3 cellular contexts compared by ENCODE assay signal in the genomic region with DNA sequence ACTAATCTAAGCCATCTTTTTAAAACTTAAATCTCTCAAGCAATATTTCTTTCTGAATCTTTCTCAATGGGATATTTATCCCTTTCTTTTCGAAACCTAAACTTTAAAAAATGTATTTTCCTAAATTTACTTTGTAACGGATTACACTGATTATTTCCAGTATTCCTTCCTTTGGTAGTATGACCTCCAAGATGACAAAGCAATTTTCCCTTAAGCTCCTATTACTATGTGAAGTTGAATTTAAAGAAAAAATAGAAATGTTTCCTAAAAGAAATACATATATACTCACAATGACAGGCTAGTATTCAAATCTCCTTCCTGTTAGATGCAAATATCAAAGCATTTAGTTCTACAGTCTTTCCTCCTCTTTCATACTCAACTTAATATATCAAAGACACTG.
TF ChIP-seq lines count a peak whose summit lies in the region.

No MANE protein-coding gene starts in this region.

TF ChIP-seq in IMR-90, 13 proteins besides CTCF, POLR2A, EP300 and RAD21:
- TF ChIP-seq MAZ (IDR thresholded peaks at IDR 0.05; ENCODE audit: borderline replicate concordance, low read depth, low read length) (no peak), RCOR1 (IDR thresholded peaks at IDR 0.05; ENCODE audit: insufficient replicate concordance, low read length) (no peak), CHD1 (IDR thresholded peaks at IDR 0.05; ENCODE audit: low read depth, low read length) (no peak), RFX5 (IDR thresholded peaks at IDR 0.05; ENCODE audit: low read depth, low read length) (no peak), BHLHE40 (IDR thresholded peaks at IDR 0.05; ENCODE audit: low read depth, low read length) (no peak), FOS (IDR thresholded peaks at IDR 0.05; ENCODE audit: low read depth, low read length) (no peak), MXI1 (IDR thresholded peaks at IDR 0.05; ENCODE audit: borderline replicate concordance, low read depth, low read length) (no peak), NFE2L2 (IDR thresholded peaks at IDR 0.05; ENCODE audit: low read depth, low read length) (no peak), SMC3 (IDR thresholded peaks at IDR 0.05; ENCODE audit: low read depth, low read length) (no peak), MAFK (IDR thresholded peaks at IDR 0.05; ENCODE audit: low read depth, low read length) (no peak), CEBPB (IDR thresholded peaks at IDR 0.05; ENCODE audit: low read depth, low read length) (no peak)
- TF ChIP-seq, protein P1, sequence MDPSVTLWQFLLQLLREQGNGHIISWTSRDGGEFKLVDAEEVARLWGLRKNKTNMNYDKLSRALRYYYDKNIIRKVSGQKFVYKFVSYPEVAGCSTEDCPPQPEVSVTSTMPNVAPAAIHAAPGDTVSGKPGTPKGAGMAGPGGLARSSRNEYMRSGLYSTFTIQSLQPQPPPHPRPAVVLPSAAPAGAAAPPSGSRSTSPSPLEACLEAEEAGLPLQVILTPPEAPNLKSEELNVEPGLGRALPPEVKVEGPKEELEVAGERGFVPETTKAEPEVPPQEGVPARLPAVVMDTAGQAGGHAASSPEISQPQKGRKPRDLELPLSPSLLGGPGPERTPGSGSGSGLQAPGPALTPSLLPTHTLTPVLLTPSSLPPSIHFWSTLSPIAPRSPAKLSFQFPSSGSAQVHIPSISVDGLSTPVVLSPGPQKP (IDR thresholded peaks at IDR 0.05; ENCODE audit: borderline replicate concordance, low read depth, low read length): no peak
- TF ChIP-seq, protein P2, sequence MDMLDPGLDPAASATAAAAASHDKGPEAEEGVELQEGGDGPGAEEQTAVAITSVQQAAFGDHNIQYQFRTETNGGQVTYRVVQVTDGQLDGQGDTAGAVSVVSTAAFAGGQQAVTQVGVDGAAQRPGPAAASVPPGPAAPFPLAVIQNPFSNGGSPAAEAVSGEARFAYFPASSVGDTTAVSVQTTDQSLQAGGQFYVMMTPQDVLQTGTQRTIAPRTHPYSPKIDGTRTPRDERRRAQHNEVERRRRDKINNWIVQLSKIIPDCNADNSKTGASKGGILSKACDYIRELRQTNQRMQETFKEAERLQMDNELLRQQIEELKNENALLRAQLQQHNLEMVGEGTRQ (IDR thresholded peaks at IDR 0.05; ENCODE audit: low read depth, low read length): no peak

TF ChIP-seq in K562, 482 proteins besides CTCF, POLR2A, EP300 and RAD21 (continues in another document):
- TF ChIP-seq NFE2L1 (tag; IDR thresholded peaks at IDR 0.05; ENCODE audit: borderline replicate concordance, low read depth) (peak; percentile 70; the same call in 1 of the 2 replicates), PHTF2 (CRISPR knock-in tag; IDR thresholded peaks at IDR 0.05) (no peak), ZSCAN29 (IDR thresholded peaks at IDR 0.05) (no peak), ZNF23 (CRISPR knock-in tag; IDR thresholded peaks at IDR 0.05) (no peak), CBX3 (IDR thresholded peaks at IDR 0.05; ENCODE audit: borderline replicate concordance in 1 of 2, low read length in 2 of 2) (no peak), HNRNPLL (IDR thresholded peaks at IDR 0.05; ENCODE audit: low read depth, low read length, poor library complexity, severe bottlenecking) (no peak), TAL1 (IDR thresholded peaks at IDR 0.05) (no peak), ARID2 (IDR thresholded peaks at IDR 0.05) (no peak; the same call in 1 of the 2 replicates), SMARCE1 (IDR thresholded peaks at IDR 0.05) (0 out of 2 replicates have a peak, but pooled peaks have one; percentile 24), GATAD2B (IDR thresholded peaks at IDR 0.05; ENCODE audit: borderline replicate concordance) (peak; percentile 24; the same call in 1 of the 2 replicates), FOXJ3 (CRISPR knock-in tag; IDR thresholded peaks at IDR 0.05) (no peak), KLF6 (CRISPR knock-in tag; IDR thresholded peaks at IDR 0.05; ENCODE audit: borderline replicate concordance) (no peak), RBM14 (IDR thresholded peaks at IDR 0.05; ENCODE audit: borderline replicate concordance, insufficient read depth, low read depth, low read length) (no peak), SAFB (IDR thresholded peaks at IDR 0.05; ENCODE audit: borderline replicate concordance, low read depth, low read length) (no peak), TEAD1 (CRISPR knock-in tag; IDR thresholded peaks at IDR 0.05) (no peak), RB1 (IDR thresholded peaks at IDR 0.05; ENCODE audit: low read depth) (no peak), KAT7 (CRISPR knock-in tag; IDR thresholded peaks at IDR 0.05; ENCODE audit: borderline replicate concordance) (no peak), FOXK2 (conservative IDR thresholded peaks at IDR 0.05 in 1 of 2, IDR thresholded peaks at IDR 0.05 in 1 of 2; ENCODE audit: low read depth in 2 of 2) (no peak), ARNT (IDR thresholded peaks at IDR 0.05) (peak in 1 of 2 experiments; percentile 29; a peak in 1 of 4 replicates), RUNX1 (IDR thresholded peaks at IDR 0.05; ENCODE audit: low read depth) (no peak), GABPB2 (CRISPR knock-in tag; conservative IDR thresholded peaks at IDR 0.05) (no peak), HDAC1 (IDR thresholded peaks at IDR 0.05) (no peak), RFX1 (IDR thresholded peaks at IDR 0.05) (no peak), PHF8 (IDR thresholded peaks at IDR 0.05; ENCODE audit: borderline replicate concordance, low read length) (no peak)
- TF ChIP-seq, protein P3, sequence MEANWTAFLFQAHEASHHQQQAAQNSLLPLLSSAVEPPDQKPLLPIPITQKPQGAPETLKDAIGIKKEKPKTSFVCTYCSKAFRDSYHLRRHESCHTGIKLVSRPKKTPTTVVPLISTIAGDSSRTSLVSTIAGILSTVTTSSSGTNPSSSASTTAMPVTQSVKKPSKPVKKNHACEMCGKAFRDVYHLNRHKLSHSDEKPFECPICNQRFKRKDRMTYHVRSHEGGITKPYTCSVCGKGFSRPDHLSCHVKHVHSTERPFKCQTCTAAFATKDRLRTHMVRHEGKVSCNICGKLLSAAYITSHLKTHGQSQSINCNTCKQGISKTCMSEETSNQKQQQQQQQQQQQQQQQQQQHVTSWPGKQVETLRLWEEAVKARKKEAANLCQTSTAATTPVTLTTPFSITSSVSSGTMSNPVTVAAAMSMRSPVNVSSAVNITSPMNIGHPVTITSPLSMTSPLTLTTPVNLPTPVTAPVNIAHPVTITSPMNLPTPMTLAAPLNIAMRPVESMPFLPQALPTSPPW (CRISPR knock-in tag; IDR thresholded peaks at IDR 0.05): no peak
- TF ChIP-seq, protein P4, sequence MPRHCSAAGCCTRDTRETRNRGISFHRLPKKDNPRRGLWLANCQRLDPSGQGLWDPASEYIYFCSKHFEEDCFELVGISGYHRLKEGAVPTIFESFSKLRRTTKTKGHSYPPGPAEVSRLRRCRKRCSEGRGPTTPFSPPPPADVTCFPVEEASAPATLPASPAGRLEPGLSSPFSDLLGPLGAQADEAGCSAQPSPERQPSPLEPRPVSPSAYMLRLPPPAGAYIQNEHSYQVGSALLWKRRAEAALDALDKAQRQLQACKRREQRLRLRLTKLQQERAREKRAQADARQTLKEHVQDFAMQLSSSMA (CRISPR knock-in tag; IDR thresholded peaks at IDR 0.05): no peak
- TF ChIP-seq, protein P5, sequence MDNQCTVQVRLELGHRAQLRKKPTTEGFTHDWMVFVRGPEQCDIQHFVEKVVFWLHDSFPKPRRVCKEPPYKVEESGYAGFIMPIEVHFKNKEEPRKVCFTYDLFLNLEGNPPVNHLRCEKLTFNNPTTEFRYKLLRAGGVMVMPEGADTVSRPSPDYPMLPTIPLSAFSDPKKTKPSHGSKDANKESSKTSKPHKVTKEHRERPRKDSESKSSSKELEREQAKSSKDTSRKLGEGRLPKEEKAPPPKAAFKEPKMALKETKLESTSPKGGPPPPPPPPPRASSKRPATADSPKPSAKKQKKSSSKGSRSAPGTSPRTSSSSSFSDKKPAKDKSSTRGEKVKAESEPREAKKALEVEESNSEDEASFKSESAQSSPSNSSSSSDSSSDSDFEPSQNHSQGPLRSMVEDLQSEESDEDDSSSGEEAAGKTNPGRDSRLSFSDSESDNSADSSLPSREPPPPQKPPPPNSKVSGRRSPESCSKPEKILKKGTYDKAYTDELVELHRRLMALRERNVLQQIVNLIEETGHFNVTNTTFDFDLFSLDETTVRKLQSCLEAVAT (IDR thresholded peaks at IDR 0.05): 0 out of 4 replicates have a peak, but pooled peaks of 1 of the 2 experiments have one; percentile 10
- TF ChIP-seq, protein P6, sequence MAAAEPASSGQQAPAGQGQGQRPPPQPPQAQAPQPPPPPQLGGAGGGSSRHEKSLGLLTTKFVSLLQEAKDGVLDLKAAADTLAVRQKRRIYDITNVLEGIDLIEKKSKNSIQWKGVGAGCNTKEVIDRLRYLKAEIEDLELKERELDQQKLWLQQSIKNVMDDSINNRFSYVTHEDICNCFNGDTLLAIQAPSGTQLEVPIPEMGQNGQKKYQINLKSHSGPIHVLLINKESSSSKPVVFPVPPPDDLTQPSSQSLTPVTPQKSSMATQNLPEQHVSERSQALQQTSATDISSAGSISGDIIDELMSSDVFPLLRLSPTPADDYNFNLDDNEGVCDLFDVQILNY (CRISPR knock-in tag; IDR thresholded peaks at IDR 0.05): no peak

TF ChIP-seq in SK-N-SH treated with all-trans-retinoic acid at 6 μM for 48 hours, 23 proteins besides CTCF, POLR2A, EP300 and RAD21:
- no peak for TF ChIP-seq SNAI2 (CRISPR knock-in tag; IDR thresholded peaks at IDR 0.05)
- TF ChIP-seq GLIS3 (CRISPR knock-in tag; IDR thresholded peaks at IDR 0.05): no peak
- TF ChIP-seq, protein P7, sequence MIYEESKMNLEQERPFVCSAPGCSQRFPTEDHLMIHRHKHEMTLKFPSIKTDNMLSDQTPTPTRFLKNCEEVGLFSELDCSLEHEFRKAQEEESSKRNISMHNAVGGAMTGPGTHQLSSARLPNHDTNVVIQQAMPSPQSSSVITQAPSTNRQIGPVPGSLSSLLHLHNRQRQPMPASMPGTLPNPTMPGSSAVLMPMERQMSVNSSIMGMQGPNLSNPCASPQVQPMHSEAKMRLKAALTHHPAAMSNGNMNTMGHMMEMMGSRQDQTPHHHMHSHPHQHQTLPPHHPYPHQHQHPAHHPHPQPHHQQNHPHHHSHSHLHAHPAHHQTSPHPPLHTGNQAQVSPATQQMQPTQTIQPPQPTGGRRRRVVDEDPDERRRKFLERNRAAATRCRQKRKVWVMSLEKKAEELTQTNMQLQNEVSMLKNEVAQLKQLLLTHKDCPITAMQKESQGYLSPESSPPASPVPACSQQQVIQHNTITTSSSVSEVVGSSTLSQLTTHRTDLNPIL (CRISPR knock-in tag; IDR thresholded peaks at IDR 0.05; ENCODE audit: low read depth): no peak
- TF ChIP-seq PPARA (CRISPR knock-in tag; IDR thresholded peaks at IDR 0.05; ENCODE audit: borderline replicate concordance): no peak
- TF ChIP-seq ZFP3 (CRISPR knock-in tag; IDR thresholded peaks at IDR 0.05): no peak
- no peak for TF ChIP-seq ZNF565 (CRISPR knock-in tag; conservative IDR thresholded peaks at IDR 0.05; ENCODE audit: low read depth)
- no peak for TF ChIP-seq ZNF70 (CRISPR knock-in tag; IDR thresholded peaks at IDR 0.05)
- no peak for TF ChIP-seq ARNTL (CRISPR knock-in tag; IDR thresholded peaks at IDR 0.05; ENCODE audit: borderline replicate concordance, low read depth)
- TF ChIP-seq, protein P8, sequence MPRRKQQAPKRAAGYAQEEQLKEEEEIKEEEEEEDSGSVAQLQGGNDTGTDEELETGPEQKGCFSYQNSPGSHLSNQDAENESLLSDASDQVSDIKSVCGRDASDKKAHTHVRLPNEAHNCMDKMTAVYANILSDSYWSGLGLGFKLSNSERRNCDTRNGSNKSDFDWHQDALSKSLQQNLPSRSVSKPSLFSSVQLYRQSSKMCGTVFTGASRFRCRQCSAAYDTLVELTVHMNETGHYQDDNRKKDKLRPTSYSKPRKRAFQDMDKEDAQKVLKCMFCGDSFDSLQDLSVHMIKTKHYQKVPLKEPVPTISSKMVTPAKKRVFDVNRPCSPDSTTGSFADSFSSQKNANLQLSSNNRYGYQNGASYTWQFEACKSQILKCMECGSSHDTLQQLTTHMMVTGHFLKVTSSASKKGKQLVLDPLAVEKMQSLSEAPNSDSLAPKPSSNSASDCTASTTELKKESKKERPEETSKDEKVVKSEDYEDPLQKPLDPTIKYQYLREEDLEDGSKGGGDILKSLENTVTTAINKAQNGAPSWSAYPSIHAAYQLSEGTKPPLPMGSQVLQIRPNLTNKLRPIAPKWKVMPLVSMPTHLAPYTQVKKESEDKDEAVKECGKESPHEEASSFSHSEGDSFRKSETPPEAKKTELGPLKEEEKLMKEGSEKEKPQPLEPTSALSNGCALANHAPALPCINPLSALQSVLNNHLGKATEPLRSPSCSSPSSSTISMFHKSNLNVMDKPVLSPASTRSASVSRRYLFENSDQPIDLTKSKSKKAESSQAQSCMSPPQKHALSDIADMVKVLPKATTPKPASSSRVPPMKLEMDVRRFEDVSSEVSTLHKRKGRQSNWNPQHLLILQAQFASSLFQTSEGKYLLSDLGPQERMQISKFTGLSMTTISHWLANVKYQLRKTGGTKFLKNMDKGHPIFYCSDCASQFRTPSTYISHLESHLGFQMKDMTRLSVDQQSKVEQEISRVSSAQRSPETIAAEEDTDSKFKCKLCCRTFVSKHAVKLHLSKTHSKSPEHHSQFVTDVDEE (CRISPR knock-in tag; IDR thresholded peaks at IDR 0.05): no peak
- no peak for TF ChIP-seq ZNF8 (CRISPR knock-in tag; IDR thresholded peaks at IDR 0.05)
- TF ChIP-seq ISL1 (CRISPR knock-in tag; IDR thresholded peaks at IDR 0.05): no peak
- TF ChIP-seq ZFP30 (CRISPR knock-in tag; IDR thresholded peaks at IDR 0.05): no peak
- TF ChIP-seq, protein P9, sequence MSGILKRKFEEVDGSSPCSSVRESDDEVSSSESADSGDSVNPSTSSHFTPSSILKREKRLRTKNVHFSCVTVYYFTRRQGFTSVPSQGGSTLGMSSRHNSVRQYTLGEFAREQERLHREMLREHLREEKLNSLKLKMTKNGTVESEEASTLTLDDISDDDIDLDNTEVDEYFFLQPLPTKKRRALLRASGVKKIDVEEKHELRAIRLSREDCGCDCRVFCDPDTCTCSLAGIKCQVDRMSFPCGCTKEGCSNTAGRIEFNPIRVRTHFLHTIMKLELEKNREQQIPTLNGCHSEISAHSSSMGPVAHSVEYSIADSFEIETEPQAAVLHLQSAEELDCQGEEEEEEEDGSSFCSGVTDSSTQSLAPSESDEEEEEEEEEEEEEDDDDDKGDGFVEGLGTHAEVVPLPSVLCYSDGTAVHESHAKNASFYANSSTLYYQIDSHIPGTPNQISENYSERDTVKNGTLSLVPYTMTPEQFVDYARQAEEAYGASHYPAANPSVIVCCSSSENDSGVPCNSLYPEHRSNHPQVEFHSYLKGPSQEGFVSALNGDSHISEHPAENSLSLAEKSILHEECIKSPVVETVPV (CRISPR knock-in tag; IDR thresholded peaks at IDR 0.05): no peak
- TF ChIP-seq, protein P10, sequence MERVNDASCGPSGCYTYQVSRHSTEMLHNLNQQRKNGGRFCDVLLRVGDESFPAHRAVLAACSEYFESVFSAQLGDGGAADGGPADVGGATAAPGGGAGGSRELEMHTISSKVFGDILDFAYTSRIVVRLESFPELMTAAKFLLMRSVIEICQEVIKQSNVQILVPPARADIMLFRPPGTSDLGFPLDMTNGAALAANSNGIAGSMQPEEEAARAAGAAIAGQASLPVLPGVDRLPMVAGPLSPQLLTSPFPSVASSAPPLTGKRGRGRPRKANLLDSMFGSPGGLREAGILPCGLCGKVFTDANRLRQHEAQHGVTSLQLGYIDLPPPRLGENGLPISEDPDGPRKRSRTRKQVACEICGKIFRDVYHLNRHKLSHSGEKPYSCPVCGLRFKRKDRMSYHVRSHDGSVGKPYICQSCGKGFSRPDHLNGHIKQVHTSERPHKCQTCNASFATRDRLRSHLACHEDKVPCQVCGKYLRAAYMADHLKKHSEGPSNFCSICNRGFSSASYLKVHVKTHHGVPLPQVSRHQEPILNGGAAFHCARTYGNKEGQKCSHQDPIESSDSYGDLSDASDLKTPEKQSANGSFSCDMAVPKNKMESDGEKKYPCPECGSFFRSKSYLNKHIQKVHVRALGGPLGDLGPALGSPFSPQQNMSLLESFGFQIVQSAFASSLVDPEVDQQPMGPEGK (CRISPR knock-in tag; IDR thresholded peaks at IDR 0.05; ENCODE audit: borderline replicate concordance): no peak
- no peak for TF ChIP-seq RARB (CRISPR knock-in tag; IDR thresholded peaks at IDR 0.05)
